Comparison of ENCODE assay signal across 11 cellular contexts in genomic region chr20:46357030-46357514, GRCh38. TPM values are rescaled to one million over a fixed set of nuclear protein-coding genes. Genes with fewer than 3 reads are reported as not detected.
A peak's percentile ranks its signal among the peaks of the same experiment; 100 is the strongest.
DNase-seq lines count a peak whose midpoint lies in the region; ATAC-seq lines count a peak whose summit lies in the region.
"Had no signal": no experiment of that assay in that cellular context is flagged by ENCODE, and none has a peak within 500 bp of the region (broad histone marks: within the 10 kb centered on the region; RNA-seq: fewer than 3 reads in every experiment).

No MANE protein-coding gene starts in this region.

- peak overlapping the region; percentile 52 for H3K27ac ChIP-seq in caudate nucleus (ENCODE audit: low read depth, low read length)

- ATAC-seq in HG03025 (IDR thresholded peaks at IDR 0.05; ENCODE audit: low FRiP score, unreplicated experiment) = no peak
- ATAC-seq in GM19328 (IDR thresholded peaks at IDR 0.05; ENCODE audit: unreplicated experiment) = no peak

- peak; percentile 23 for DNase-seq in stimulated activated CD4-positive, alpha-beta T cell treated with anti-CD3 and anti-CD28 coated beads, Interleukin-15, amount 100 ng/mL, for 24 hours
- no peak for DNase-seq in stimulated activated CD4-positive, alpha-beta T cell treated with anti-CD3 and anti-CD28 coated beads, Interleukin-4, amount 100 ng/mL, for 24 hours
- DNase-seq in caudate nucleus (lab: John Stamatoyannopoulos, UW) = peak in 19 of 61 donors; percentile 9 to 59 (median 25)
- peak; percentile 18 for DNase-seq in myocyte (ENCODE audit: low read depth)
- no peak for DNase-seq in central memory CD4-positive, alpha-beta T cell
- no peak for DNase-seq in LoVo (ENCODE audit: low spot score)
- DNase-seq: activated CD8-positive, alpha-beta memory T cell treated with anti-CD3 and anti-CD28 coated beads, Interleukin-2, amount 50 U/mL, for 48 hours; Caco-2; NCI-H2107 had no signal

RNA-seq across cellular contexts. Expression of gene CDH22, which starts 48.8 kb away (rescaled TPM):
- not detected in 2 replicates for total RNA-seq in myocyte
- polyA plus RNA-seq in myocyte (2012) = not detected

RNA-seq across cellular contexts. Expression of gene ELMO2, which starts 49.3 kb away (rescaled TPM):
- 67.1 and 68.6 TPM in 2 replicates for total RNA-seq in myocyte
- polyA plus RNA-seq in myocyte (2012) = 41.8 TPM

Comparison
In these comparisons a context has a peak if more than half of its experiments do, and no peak if none do; other contexts are left out.
1. DNase-seq: peak in stimulated activated CD4-positive, alpha-beta T cell treated with anti-CD3 and anti-CD28 coated beads, Interleukin-15, amount 100 ng/mL, for 24 hours (single experiment) and myocyte (single experiment); none in stimulated activated CD4-positive, alpha-beta T cell treated with anti-CD3 and anti-CD28 coated beads, Interleukin-4, amount 100 ng/mL, for 24 hours (single experiment), central memory CD4-positive, alpha-beta T cell (single experiment) and LoVo (single experiment).